In genomic region chr18:36441426-36441870, GRCh38 we compare ENCODE assay signal across 15 cellular contexts.
DNase-seq lines count a peak whose midpoint lies in the region; ATAC-seq, FAIRE-seq and TF ChIP-seq lines count a peak whose summit lies in the region.
"Had no signal": no experiment of that assay in that cellular context is flagged by ENCODE, and none has a peak within 500 bp of the region (broad histone marks: within the 10 kb centered on the region; RNA-seq: fewer than 3 reads in every experiment).

No MANE protein-coding gene starts in this region.

- H3K27me3 ChIP-seq in IMR-90 (ENCODE audit: control insufficient read depth, insufficient read depth, low read length): no peaks in the 10 kb centered on the region
- H3K27me3 ChIP-seq in GM12878 (replicated peaks in 1 of 2; ENCODE audit: control insufficient read depth in 2 of 2, insufficient read depth in 2 of 2, low read length in 1 of 2): no peaks in the 10 kb centered on the region
- peaks cover 0 to 17% (median 0%) of the 10 kb centered on the region in 7 donors for H3K27me3 ChIP-seq in spleen (replicated peaks in 1 of 7)
- H3K27me3 ChIP-seq: hepatocyte had no signal

- H3K79me2 ChIP-seq in GM12878 (ENCODE audit: control insufficient read depth, insufficient read depth, low read length): no peaks in the 10 kb centered on the region
- H3K79me2 ChIP-seq: hepatocyte had no signal

- peak overlapping the region; percentile 74 for H3K14ac ChIP-seq in IMR-90 (replicated peaks; ENCODE audit: low read depth, low read length)

- ATAC-seq in IMR-90 (ENCODE audit: low read depth) (peak; percentile 24; the same call in 1 of the 2 replicates), GM12878 (peak; percentile 10; the same call in 2 of the 3 replicates), mucosa of descending colon (no peak), HG03045 (IDR thresholded peaks at IDR 0.05; ENCODE audit: unreplicated experiment) (no peak)
- no peak for ATAC-seq in stimulated activated naive CD8-positive, alpha-beta T cell treated with anti-CD3 and anti-CD28 coated beads, Interleukin-15, amount 100 ng/mL, for 72 hours
- ATAC-seq: HepG2 had no signal

- H3K23ac ChIP-seq in IMR-90 (ENCODE audit: low read depth, low read length): peak overlapping the region; percentile 24; the same call in 1 of the 2 replicates

- H4K20me1 ChIP-seq in IMR-90 (ENCODE audit: insufficient read depth, low read length) (peaks cover 2% of the 10 kb centered on the region; the same call in 1 of the 2 replicates), GM12878 (ENCODE audit: control insufficient read depth, insufficient read depth) (no peaks in the 10 kb centered on the region)

- RAD21 ChIA-PET in GM12878 (lab: Charles Lee; ENCODE audit: unreplicated experiment): interaction anchor here (1.0 to 4.8 kb wide), 19 partner anchors 10 to 142 kb away, joined by 3 to 34 read pairs (median 5); no protein-coding TSS in a partner anchor

- H3K4me1 Mint-ChIP-seq in CD14-positive monocyte: no peaks in the 10 kb centered on the region
- no peaks in the 10 kb centered on the region for H3K4me1 Mint-ChIP-seq in stimulated activated naive CD8-positive, alpha-beta T cell treated with anti-CD3 and anti-CD28 coated beads, Interleukin-15, amount 100 ng/mL, for 72 hours
- H3K4me1 Mint-ChIP-seq: activated CD4-positive, alpha-beta memory T cell treated with anti-CD3 and anti-CD28 coated beads, Interleukin-2, amount 10 ng/mL, durations not matched to agents 7 days and 5 days; activated naive CD4-positive, alpha-beta T cell treated with anti-CD3 and anti-CD28 coated beads, Interleukin-2, amount 10 ng/mL, durations not matched to agents 7 days and 5 days; CD4-positive, alpha-beta memory T cell had no signal

- POLR2A ChIA-PET in IMR-90 (lab: Charles Lee; ENCODE audit: unreplicated experiment) (no interaction called here), GM12878 (lab: Charles Lee) (interaction anchor here (0.8 to 5.1 kb wide), 11 partner anchors 9 to 134 kb away, joined by 3 to 30 read pairs (median 3); no protein-coding TSS in a partner anchor)

- no peaks in the 10 kb centered on the region for H3K36me3 ChIP-seq in IMR-90 (ENCODE audit: control insufficient read depth, insufficient read depth, low read length)
- H3K36me3 ChIP-seq in GM12878 (ENCODE audit: control insufficient read depth in 2 of 2, insufficient read depth in 2 of 2, low read length in 1 of 2): no peaks in the 10 kb centered on the region
- no peaks in the 10 kb centered on the region for H3K36me3 ChIP-seq in spleen
- no peaks in the 10 kb centered on the region for H3K36me3 ChIP-seq in mucosa of descending colon (ENCODE audit: low read depth)

- TF ChIP-seq EP300 in GM12878 (IDR thresholded peaks at IDR 0.05; ENCODE audit: borderline replicate concordance in 1 of 2, control insufficient read depth in 1 of 2, low read depth in 2 of 2, low read length in 2 of 2): no peak

- H2AFZ ChIP-seq in IMR-90 (replicated peaks; ENCODE audit: low read length, poor library complexity) (no peak overlapping the region), GM12878 (ENCODE audit: control insufficient read depth, low read depth, low read length) (no peak overlapping the region)
- H2AFZ ChIP-seq: hepatocyte had no signal

- H2BK15ac ChIP-seq in IMR-90 (ENCODE audit: low read depth, low read length): peak overlapping the region; percentile 72; the same call in 2 of the 3 replicates

- no peak overlapping the region for H3K4me3 Mint-ChIP-seq in CD14-positive monocyte
- no peak overlapping the region for H3K4me3 Mint-ChIP-seq in stimulated activated naive CD8-positive, alpha-beta T cell treated with anti-CD3 and anti-CD28 coated beads, Interleukin-15, amount 100 ng/mL, for 72 hours
- H3K4me3 Mint-ChIP-seq: activated CD4-positive, alpha-beta memory T cell treated with anti-CD3 and anti-CD28 coated beads, Interleukin-2, amount 10 ng/mL, durations not matched to agents 7 days and 5 days; activated naive CD4-positive, alpha-beta T cell treated with anti-CD3 and anti-CD28 coated beads, Interleukin-2, amount 10 ng/mL, durations not matched to agents 7 days and 5 days; CD4-positive, alpha-beta memory T cell; T-helper 2 cell treated with Interferon-gamma antibody and Interleukin-4, amounts not matched to agents 5 μg/mL and 100 μg/mL, for 36 hours had no signal

- in situ Hi-C loops in IMR-90 (cut with MboI; ENCODE audit: low sequenced_read_pairs): no loop called here
- in situ Hi-C loops in GM12878 (cut with MboI): no loop called here

- dilution Hi-C loops in IMR-90 (cut with HindIII; ENCODE audit: low sequenced_read_pairs, unreplicated experiment): no loop called here

- peak; percentile 56 for FAIRE-seq in GM12878 (lab: Jason Lieb, UNC)
- FAIRE-seq: HepG2 had no signal

- BruUV-seq in IMR-90 (replicated peaks; lab: Mats Ljungman, UMichigan): no TSS peak
- BruUV-seq in GM12878 (replicated peaks; lab: Mats Ljungman, UMichigan): no TSS peak

- no peaks in the 10 kb centered on the region for H3K36me3 Mint-ChIP-seq in CD14-positive monocyte
- H3K36me3 Mint-ChIP-seq: activated naive CD4-positive, alpha-beta T cell treated with anti-CD3 and anti-CD28 coated beads, Interleukin-2, amount 10 ng/mL, durations not matched to agents 7 days and 5 days; CD4-positive, alpha-beta memory T cell had no signal

- no peak overlapping the region for H3K56ac ChIP-seq in IMR-90 (ENCODE audit: extremely low read depth, insufficient read depth, low read length)

- peaks cover 0 to 7% (median 2%) of the 10 kb centered on the region in 7 donors for H3K9me3 Mint-ChIP-seq in CD14-positive monocyte
- H3K9me3 Mint-ChIP-seq in stimulated activated naive CD8-positive, alpha-beta T cell treated with anti-CD3 and anti-CD28 coated beads, Interleukin-15, amount 100 ng/mL, for 72 hours: no peaks in the 10 kb centered on the region
- H3K9me3 Mint-ChIP-seq: activated CD4-positive, alpha-beta memory T cell treated with anti-CD3 and anti-CD28 coated beads, Interleukin-2, amount 10 ng/mL, durations not matched to agents 7 days and 5 days; activated naive CD4-positive, alpha-beta T cell treated with anti-CD3 and anti-CD28 coated beads, Interleukin-2, amount 10 ng/mL, durations not matched to agents 7 days and 5 days; CD4-positive, alpha-beta memory T cell; T-helper 2 cell treated with Interferon-gamma antibody and Interleukin-4, amounts not matched to agents 5 μg/mL and 100 μg/mL, for 36 hours had no signal

- H3K27ac Mint-ChIP-seq in CD14-positive monocyte: no peak overlapping the region
- no peak overlapping the region for H3K27ac Mint-ChIP-seq in stimulated activated naive CD8-positive, alpha-beta T cell treated with anti-CD3 and anti-CD28 coated beads, Interleukin-15, amount 100 ng/mL, for 72 hours
- H3K27ac Mint-ChIP-seq: activated CD4-positive, alpha-beta memory T cell treated with anti-CD3 and anti-CD28 coated beads, Interleukin-2, amount 10 ng/mL, durations not matched to agents 7 days and 5 days; activated naive CD4-positive, alpha-beta T cell treated with anti-CD3 and anti-CD28 coated beads, Interleukin-2, amount 10 ng/mL, durations not matched to agents 7 days and 5 days; CD4-positive, alpha-beta memory T cell; T-helper 2 cell treated with Interferon-gamma antibody and Interleukin-4, amounts not matched to agents 5 μg/mL and 100 μg/mL, for 36 hours had no signal

- peak overlapping the region; percentile 85; the same call in 1 of the 2 replicates for H2AK5ac ChIP-seq in IMR-90 (ENCODE audit: low read depth, low read length)

- WGBS in IMR-90 (ENCODE audit: extremely low coverage in 2 of 2, insufficient read length in 1 of 2), 2 experiments: 49% methylated on average over 2 of the region's 7 CpGs; no CpG with 5 or more reads in 1 of the 2 experiments
- WGBS in GM12878 (ENCODE audit: insufficient coverage, insufficient replicate concordance, low lambda C conversion rate, missing lambda C conversion rate): 25% methylated on average over 7 of the region's 7 CpGs
- WGBS in spleen, 5 donors: 51 to 68% (median 64%) methylated on average over 7 of the region's 7 CpGs

- TF ChIP-seq POLR2A in IMR-90 (IDR thresholded peaks at IDR 0.05; ENCODE audit: low read depth, low read length) (no peak), GM12878 (IDR thresholded peaks at IDR 0.05; ENCODE audit: low read depth, low read length) (no peak), spleen (IDR thresholded peaks at IDR 0.05) (no peak)

- peak overlapping the region; percentile 79 for H2BK20ac ChIP-seq in IMR-90 (ENCODE audit: low read depth, low read length)

- DNase-seq in IMR-90: no peak
- DNase-seq in GM12878 (ENCODE audit: low read depth, low spot score): no peak
- peak; percentile 33 for DNase-seq in inferior parietal cortex (ENCODE audit: extremely low spot score)
- no peak for DNase-seq in spleen
- DNase-seq in CD14-positive monocyte (ENCODE audit: low spot score): no peak
- no peak for DNase-seq in stimulated activated naive CD8-positive, alpha-beta T cell treated with anti-CD3 and anti-CD28 coated beads, Interleukin-15, amount 100 ng/mL, for 72 hours
- no peak for DNase-seq in mucosa of descending colon
- DNase-seq: activated CD4-positive, alpha-beta memory T cell treated with anti-CD3 and anti-CD28 coated beads, Interleukin-2, amount 10 ng/mL, durations not matched to agents 7 days and 5 days; activated naive CD4-positive, alpha-beta T cell treated with anti-CD3 and anti-CD28 coated beads, Interleukin-2, amount 10 ng/mL, durations not matched to agents 7 days and 5 days; CD4-positive, alpha-beta memory T cell; NCI-H1930 had no signal

- H4K91ac ChIP-seq in IMR-90 (ENCODE audit: insufficient read depth, low read depth, low read length): peak overlapping the region; percentile 57

- H4K5ac ChIP-seq in IMR-90 (ENCODE audit: low read depth, low read length): peak overlapping the region; percentile 19

- H3K9ac ChIP-seq in IMR-90 (ENCODE audit: low read depth, low read length): no peak overlapping the region
- H3K9ac ChIP-seq in GM12878 (ENCODE audit: control insufficient read depth, insufficient read depth, low read length): no peak overlapping the region

- SMC1A ChIA-PET in GM12878 (lab: Charles Lee; ENCODE audit: uncharacterized antibody, unreplicated experiment): interaction anchor here (0.7 to 16.0 kb wide), 24 partner anchors 10 to 144 kb away, joined by 3 to 253 read pairs (median 6); no protein-coding TSS in a partner anchor

- H2BK5ac ChIP-seq in IMR-90 (ENCODE audit: low read depth, low read length, poor library complexity, severe bottlenecking): peak overlapping the region; percentile 61

- CTCF ChIA-PET in IMR-90 (lab: Yijun Ruan, JAX) (no interaction called here), GM12878 (lab: Yijun Ruan, JAX) (interaction anchor here (0.5 to 8.9 kb wide), 17 partner anchors 8 to 369 kb away, joined by 3 to 83 read pairs (median 4); no protein-coding TSS in a partner anchor)

- H3K4me1 ChIP-seq in IMR-90 (ENCODE audit: control insufficient read depth, insufficient read depth, low read length) (peaks cover 17% of the 10 kb centered on the region), GM12878 (ENCODE audit: control insufficient read depth, insufficient read depth, low read length) (no peaks in the 10 kb centered on the region), spleen (no peaks in the 10 kb centered on the region), mucosa of descending colon (ENCODE audit: low read depth) (no peaks in the 10 kb centered on the region)

- H4K8ac ChIP-seq in IMR-90 (ENCODE audit: low read depth in 2 of 2, low read length in 2 of 2): peak overlapping the region; percentile 13 to 44; a peak in 3 of 4 replicates

- H3K4me3 ChIP-seq in IMR-90 (ENCODE audit: insufficient read depth, low read depth, low read length): no peak overlapping the region
- no peak overlapping the region for H3K4me3 ChIP-seq in GM12878
- H3K4me3 ChIP-seq in spleen: no peak overlapping the region
- H3K4me3 ChIP-seq in mucosa of descending colon: no peak overlapping the region
- H3K4me3 ChIP-seq: hepatocyte had no signal

- intact Hi-C loops in IMR-90 (cut with micrococcal nuclease) (no loop called here), GM12878 (cut with micrococcal nuclease; ENCODE audit: unreplicated experiment) (no loop called here), spleen (cut with DNase I; ENCODE audit: low total_unique reads) (no loop called here), CD14-positive monocyte (cut with micrococcal nuclease) (no loop called here), mucosa of descending colon (cut with DNase I, micrococcal nuclease) (no loop called here)

- H3K27ac ChIP-seq in IMR-90 (ENCODE audit: insufficient read depth, low read length): peak overlapping the region; percentile 54; the same call in 1 of the 2 replicates
- no peak overlapping the region for H3K27ac ChIP-seq in GM12878 (ENCODE audit: control insufficient read depth, insufficient read depth)
- peak overlapping the region in 5 of 8 donors; percentile 6 to 58 (median 36) for H3K27ac ChIP-seq in spleen
- H3K27ac ChIP-seq: hepatocyte had no signal

- TF ChIP-seq RAD21 in IMR-90 (IDR thresholded peaks at IDR 0.05; ENCODE audit: low read length): no peak
- TF ChIP-seq RAD21 in GM12878 (IDR thresholded peaks at IDR 0.05; ENCODE audit: insufficient read depth, low read depth, low read length): no peak

- H2BK120ac ChIP-seq in IMR-90 (ENCODE audit: low read depth, low read length): peak overlapping the region; percentile 62

- TF ChIP-seq CTCF in IMR-90 (conservative IDR thresholded peaks at IDR 0.05; ENCODE audit: low read depth, low read length): no peak
- no peak for TF ChIP-seq CTCF in GM12878 (IDR thresholded peaks at IDR 0.05 in 2 of 3, conservative IDR thresholded peaks at IDR 0.05 in 1 of 3; ENCODE audit: control insufficient read depth in 2 of 3, extremely low read depth in 1 of 3, insufficient read depth in 1 of 3, low read depth in 3 of 3, low read length in 3 of 3)
- TF ChIP-seq CTCF in spleen (IDR thresholded peaks at IDR 0.05 in 8 of 11, conservative IDR thresholded peaks at IDR 0.05 in 3 of 11): no peak
- no peak for TF ChIP-seq CTCF in CD14-positive monocyte (IDR thresholded peaks at IDR 0.05)
- no peak for TF ChIP-seq CTCF in mucosa of descending colon (IDR thresholded peaks at IDR 0.05)

- peak overlapping the region; percentile 89 for H3K18ac ChIP-seq in IMR-90 (ENCODE audit: low read depth, low read length)

- H3K4me2 ChIP-seq in IMR-90 (ENCODE audit: low read depth, low read length) (peak overlapping the region; percentile 60; the same call in 1 of the 2 replicates), GM12878 (ENCODE audit: control insufficient read depth, insufficient read depth) (no peak overlapping the region)
- H3K4me2 ChIP-seq: hepatocyte had no signal

- peaks cover 8% of the 10 kb centered on the region; the same call in 1 of the 2 replicates for H3K9me1 ChIP-seq in IMR-90 (ENCODE audit: insufficient read depth, low read length)

- peak overlapping the region; percentile 79 for H3K4ac ChIP-seq in IMR-90 (ENCODE audit: low read depth, low read length)

- no peaks in the 10 kb centered on the region for H3K9me3 ChIP-seq in IMR-90 (ENCODE audit: control insufficient read depth, insufficient read depth, low read length)
- no peaks in the 10 kb centered on the region for H3K9me3 ChIP-seq in GM12878 (replicated peaks; ENCODE audit: control insufficient read depth, insufficient read depth, low read length)
- H3K9me3 ChIP-seq in spleen: no peaks in the 10 kb centered on the region
- H3K9me3 ChIP-seq in mucosa of descending colon: no peaks in the 10 kb centered on the region

- peaks cover 0 to 14% (median 1%) of the 10 kb centered on the region in 3 donors for H3K27me3 Mint-ChIP-seq in CD14-positive monocyte (ENCODE audit: low read depth in 3 of 3)
- H3K27me3 Mint-ChIP-seq in stimulated activated naive CD8-positive, alpha-beta T cell treated with anti-CD3 and anti-CD28 coated beads, Interleukin-15, amount 100 ng/mL, for 72 hours: peaks cover 40% of the 10 kb centered on the region

- H2AK9ac ChIP-seq in IMR-90 (replicated peaks; ENCODE audit: low read depth, low read length, poor library complexity): no peak overlapping the region

- peaks cover 2 to 5% of the 10 kb centered on the region in 2 experiments; a peak in 3 of 4 replicates for H3K79me1 ChIP-seq in IMR-90 (ENCODE audit: low read depth in 1 of 2, low read length in 2 of 2)

Comparison
In these comparisons a context has a peak if more than half of its experiments do, and no peak if none do; other contexts are left out.
1. ATAC-seq: peak in IMR-90 (single experiment) and GM12878 (single experiment); none in stimulated activated naive CD8-positive, alpha-beta T cell treated with anti-CD3 and anti-CD28 coated beads, Interleukin-15, amount 100 ng/mL, for 72 hours (single experiment), mucosa of descending colon (single experiment) and HG03045 (single experiment).